In genomic region chr22:37237371-37238268, GRCh38 we compare ENCODE assay signal across 11 cellular contexts. TPM values are rescaled to one million over a fixed set of nuclear protein-coding genes. Genes with fewer than 3 reads are reported as not detected.
DNase-seq lines count a peak whose midpoint lies in the region; ATAC-seq and TF ChIP-seq lines count a peak whose summit lies in the region.
"Had no signal": no experiment of that assay in that cellular context is flagged by ENCODE, and none has a peak within 500 bp of the region (broad histone marks: within the 10 kb centered on the region; RNA-seq: fewer than 3 reads in every experiment).

No MANE protein-coding gene starts in this region.

- H3K4me2 ChIP-seq in BLaER1 = peak overlapping the region; percentile 100
- H3K4me2 ChIP-seq in mesenchymal stem cell (ENCODE audit: low read length, poor library complexity, severe bottlenecking) = no peak overlapping the region

- peak overlapping the region; percentile 89 for H3K4me3 Mint-ChIP-seq in activated naive CD8-positive, alpha-beta T cell
- no peak overlapping the region for H3K4me3 Mint-ChIP-seq in type B pancreatic cell

- peak overlapping the region; percentile 40 to 55 for H3K4ac ChIP-seq in mesenchymal stem cell (ENCODE audit: low read depth in 1 of 2, low read length in 2 of 2)

- POLR2A ChIA-PET in HEK293 (lab: Yijun Ruan, JAX) = interaction anchor here (0.6 kb wide), 1 partner anchor 470 kb away, joined by 4 read pairs; no protein-coding TSS in a partner anchor

- peak overlapping the region; percentile 16 for H4K8ac ChIP-seq in mesenchymal stem cell (ENCODE audit: low read length)

- H3K79me1 ChIP-seq in mesenchymal stem cell (replicated peaks; ENCODE audit: low read length, poor library complexity, severe bottlenecking) = peaks cover 28% of the 10 kb centered on the region

- H4K20me1 ChIP-seq in BLaER1 = peaks cover 95% of the 10 kb centered on the region

- peak overlapping the region; percentile 12 for H2BK120ac ChIP-seq in mesenchymal stem cell (ENCODE audit: low read depth, low read length)

- TF ChIP-seq CTCF in HEK293 (tag by site-specific recombination; IDR thresholded peaks at IDR 0.05) (no peak), type B pancreatic cell (conservative IDR thresholded peaks at IDR 0.05) (no peak)

- H3K36me3 ChIP-seq in BLaER1 (peaks cover 89% of the 10 kb centered on the region), HEK293 (ENCODE audit: control insufficient read depth in 2 of 2, insufficient read depth in 1 of 2, low read length in 2 of 2) (no peaks in the 10 kb centered on the region), mesenchymal stem cell (ENCODE audit: control insufficient read depth in 1 of 2, insufficient read depth in 2 of 2, low read depth in 1 of 2, low read length in 2 of 2) (peaks cover 6 to 56% of the 10 kb centered on the region in 2 experiments)
- H3K36me3 ChIP-seq: left ventricle myocardium inferior had no signal

- H3K4me3 ChIP-seq in BLaER1 = peak overlapping the region; percentile 16; the same call in 1 of the 2 replicates
- H3K4me3 ChIP-seq in HEK293 (ENCODE audit: low read depth, low read length) = no peak overlapping the region
- no peak overlapping the region for H3K4me3 ChIP-seq in mesenchymal stem cell (ENCODE audit: insufficient read depth in 1 of 2, low read depth in 1 of 2, low read length in 2 of 2)
- H3K4me3 ChIP-seq: left ventricle myocardium inferior had no signal

- peak; percentile 70 for DNase-seq in mesenchymal stem cell
- no peak for DNase-seq in NCI-H748 (lab: John Stamatoyannopoulos, UW; ENCODE audit: unreplicated experiment)
- no peak for DNase-seq in type B pancreatic cell (ENCODE audit: extremely low spot score, unreplicated experiment)
- DNase-seq in NCI-H526 treated with DMSO at 0.1 percent for 48 hours (lab: John Stamatoyannopoulos, UW) = no peak
- DNase-seq: left ventricle myocardium inferior, NCI-H510A had no signal

- no peak overlapping the region for H2AK5ac ChIP-seq in mesenchymal stem cell (ENCODE audit: low read length, severe bottlenecking)

- H2AFZ ChIP-seq in mesenchymal stem cell (ENCODE audit: low read depth, low read length) = no peak overlapping the region

- H3K27ac ChIP-seq in BLaER1 (peak overlapping the region; percentile 57), HEK293 (ENCODE audit: extremely low read depth, low read depth, low read length) (no peak overlapping the region), mesenchymal stem cell (ENCODE audit: low read length, poor library complexity, severe bottlenecking) (peak overlapping the region; percentile 27)
- H3K27ac ChIP-seq: left ventricle myocardium inferior had no signal

- H4K91ac ChIP-seq in mesenchymal stem cell (ENCODE audit: low read length) = peak overlapping the region; percentile 70

- peak overlapping the region in 1 of 2 experiments; percentile 60 for H2BK12ac ChIP-seq in mesenchymal stem cell (ENCODE audit: low read length in 2 of 2)

- no peaks in the 10 kb centered on the region for H3K9me3 Mint-ChIP-seq in activated naive CD8-positive, alpha-beta T cell (ENCODE audit: low read depth)
- H3K9me3 Mint-ChIP-seq in type B pancreatic cell = no peaks in the 10 kb centered on the region

- CTCF ChIA-PET in HEK293 (lab: Yijun Ruan, JAX) = interaction anchor here (1.0 to 1.3 kb wide), 3 partner anchors 8 to 38 kb away, joined by 3 to 8 read pairs (median 3); no protein-coding TSS in a partner anchor

- H3K9me3 ChIP-seq in BLaER1 = no peaks in the 10 kb centered on the region
- H3K9me3 ChIP-seq in HEK293 (ENCODE audit: control insufficient read depth, insufficient read depth, low read depth, low read length) = no peaks in the 10 kb centered on the region
- no peaks in the 10 kb centered on the region for H3K9me3 ChIP-seq in mesenchymal stem cell (ENCODE audit: control insufficient read depth, low read length)
- H3K9me3 ChIP-seq: left ventricle myocardium inferior had no signal

- no peak overlapping the region for H2BK5ac ChIP-seq in mesenchymal stem cell (ENCODE audit: low read depth, low read length, poor library complexity, severe bottlenecking)

- H3K9ac ChIP-seq in BLaER1 = peak overlapping the region; percentile 45
- H3K9ac ChIP-seq in mesenchymal stem cell (ENCODE audit: low read length) = no peak overlapping the region

- peak overlapping the region in 1 of 2 experiments; percentile 86 for H3K14ac ChIP-seq in mesenchymal stem cell (ENCODE audit: low read length in 2 of 2)

- H3K27me3 Mint-ChIP-seq in activated naive CD8-positive, alpha-beta T cell = no peaks in the 10 kb centered on the region
- peaks cover 24% of the 10 kb centered on the region for H3K27me3 Mint-ChIP-seq in type B pancreatic cell

- H3K23ac ChIP-seq in mesenchymal stem cell (ENCODE audit: low read length in 2 of 2) = peak overlapping the region in 1 of 2 experiments; percentile 73

- peaks cover 26% of the 10 kb centered on the region for H3K36me3 Mint-ChIP-seq in activated naive CD8-positive, alpha-beta T cell
- no peaks in the 10 kb centered on the region for H3K36me3 Mint-ChIP-seq in type B pancreatic cell

- WGBS in mesenchymal stem cell = 80% methylated on average over 20 of the region's 20 CpGs

- H2BK15ac ChIP-seq in mesenchymal stem cell (ENCODE audit: low read depth, poor library complexity, severe bottlenecking) = no peak overlapping the region

- H3K4me1 ChIP-seq in BLaER1 = peaks cover 98% of the 10 kb centered on the region
- no peaks in the 10 kb centered on the region for H3K4me1 ChIP-seq in HEK293 (ENCODE audit: control insufficient read depth, insufficient read depth, low read length)
- H3K4me1 ChIP-seq in mesenchymal stem cell (ENCODE audit: control insufficient read depth, insufficient read depth, low read depth, low read length) = peaks cover 25% of the 10 kb centered on the region
- H3K4me1 ChIP-seq: left ventricle myocardium inferior had no signal

- H3K27me3 ChIP-seq in BLaER1 = no peaks in the 10 kb centered on the region
- peaks cover 0 to 4% of the 10 kb centered on the region in 2 experiments for H3K27me3 ChIP-seq in mesenchymal stem cell (ENCODE audit: control insufficient read depth in 1 of 2, insufficient read depth in 1 of 2, low read length in 2 of 2)

- ATAC-seq in HG02610 (IDR thresholded peaks at IDR 0.05; ENCODE audit: unreplicated experiment) = no peak
- ATAC-seq: right cardiac atrium had no signal

- H3K4me1 Mint-ChIP-seq in activated naive CD8-positive, alpha-beta T cell (ENCODE audit: low read depth) = peaks cover 95% of the 10 kb centered on the region
- peaks cover 4% of the 10 kb centered on the region for H3K4me1 Mint-ChIP-seq in type B pancreatic cell (ENCODE audit: unreplicated experiment)

- H3K18ac ChIP-seq in mesenchymal stem cell (ENCODE audit: low read depth in 1 of 2, low read length in 2 of 2) = peak overlapping the region in 1 of 2 experiments; percentile 26

- H3K27ac Mint-ChIP-seq in activated naive CD8-positive, alpha-beta T cell = peak overlapping the region; percentile 99
- H3K27ac Mint-ChIP-seq in type B pancreatic cell = no peak overlapping the region

TF ChIP-seq in HEK293, 187 proteins besides CTCF, POLR2A, EP300 and RAD21:
- TF ChIP-seq ZNF670 (tag by site-specific recombination; IDR thresholded peaks at IDR 0.05; ENCODE audit: low read depth) (no peak), FEZF1 (tag by site-specific recombination; IDR thresholded peaks at IDR 0.05) (no peak), ZBTB20 (tag by site-specific recombination; IDR thresholded peaks at IDR 0.05) (peak; percentile 20; the same call in 1 of the 2 replicates), ZNF549 (tag by site-specific recombination; IDR thresholded peaks at IDR 0.05) (no peak), RBAK (tag by site-specific recombination; IDR thresholded peaks at IDR 0.05) (no peak), ZNF843 (tag by site-specific recombination; IDR thresholded peaks at IDR 0.05) (no peak), ZNF571 (tag by site-specific recombination; IDR thresholded peaks at IDR 0.05) (no peak), ZIC2 (tag by site-specific recombination; IDR thresholded peaks at IDR 0.05) (peak; percentile 16; the same call in 1 of the 2 replicates), ZNF639 (tag by site-specific recombination; IDR thresholded peaks at IDR 0.05) (no peak), KLF8 (tag by site-specific recombination; IDR thresholded peaks at IDR 0.05) (no peak), ZNF626 (tag by site-specific recombination; IDR thresholded peaks at IDR 0.05) (no peak), ZNF776 (tag by site-specific recombination; IDR thresholded peaks at IDR 0.05; ENCODE audit: borderline replicate concordance) (no peak), ZNF529 (tag by site-specific recombination; IDR thresholded peaks at IDR 0.05; ENCODE audit: insufficient replicate concordance) (no peak), ZNF629 (tag by site-specific recombination; IDR thresholded peaks at IDR 0.05) (no peak)

RNA-seq across cellular contexts. Expression of gene RAC2, which starts 6.4 kb away (rescaled TPM):
- 121 TPM for polyA plus RNA-seq in mesenchymal stem cell (2013, experiment 1 of 2)
- polyA plus RNA-seq in mesenchymal stem cell (2013, experiment 2 of 2) = 117 TPM
- total RNA-seq in type B pancreatic cell (ENCODE audit: low replicate concordance) = 0.24 and 1.2 TPM in 2 replicates

RNA-seq across cellular contexts. Expression of gene SSTR3, which starts 25.3 kb away (rescaled TPM):
- not detected for polyA plus RNA-seq in mesenchymal stem cell (2013, experiment 1 of 2)
- not detected for polyA plus RNA-seq in mesenchymal stem cell (2013, experiment 2 of 2)
- total RNA-seq in type B pancreatic cell (ENCODE audit: low replicate concordance) = 2.4 and 3.4 TPM in 2 replicates
- total RNA-seq: left ventricle myocardium inferior, right cardiac atrium had no signal
- polyA plus RNA-seq: right cardiac atrium had no signal

RNA-seq across cellular contexts. Expression of gene CYTH4, which starts 44.7 kb away (rescaled TPM):
- 0.65 TPM for polyA plus RNA-seq in mesenchymal stem cell (2013, experiment 1 of 2)
- polyA plus RNA-seq in mesenchymal stem cell (2013, experiment 2 of 2) = 0.41 TPM
- total RNA-seq in type B pancreatic cell (ENCODE audit: low replicate concordance) = not detected in 2 replicates

RNA-seq across cellular contexts. Expression of gene C1QTNF6, which starts 49.6 kb away (rescaled TPM):
- polyA plus RNA-seq in mesenchymal stem cell (2013, experiment 1 of 2) = 38.2 TPM
- polyA plus RNA-seq in mesenchymal stem cell (2013, experiment 2 of 2) = 37.9 TPM
- 23.2 and 26.2 TPM in 2 replicates for total RNA-seq in type B pancreatic cell (ENCODE audit: low replicate concordance)
